In genomic region chr7:32890553-32891045, GRCh38 we compare ENCODE assay signal across 8 cellular contexts. TPM values are rescaled to one million over a fixed set of nuclear protein-coding genes. Genes with fewer than 3 reads are reported as not detected.
A peak's percentile ranks its signal among the peaks of the same experiment; 100 is the strongest.
DNase-seq lines count a peak whose midpoint lies in the region; ATAC-seq, FAIRE-seq and TF ChIP-seq lines count a peak whose summit lies in the region.

No MANE protein-coding gene starts in this region.

- DNase-seq in GM18507 (ENCODE audit: extremely low spot score, insufficient read length, low read depth) (no peak), NCI-H2171 (lab: John Stamatoyannopoulos, UW) (peak; percentile 42), iPS-NIHi11 (ENCODE audit: low spot score) (no peak)
- peak; percentile 37 for DNase-seq in activated CD4-positive, alpha-beta T cell treated with anti-CD3 and anti-CD28 coated beads for 48 hours

- peak overlapping the region; percentile 79 to 96 (median 89) for H3K4me2 ChIP-seq in BLaER1 treated with 17β-estradiol and CSF1 and Interleukin-3, amounts not matched to agents 10 nM and 100 nM
- peak overlapping the region; percentile 51 for H3K4me2 ChIP-seq in neural cell (ENCODE audit: low read length)

- H3K9me3 ChIP-seq in BLaER1 treated with 17β-estradiol and CSF1 and Interleukin-3, amounts not matched to agents 10 nM and 100 nM (replicated peaks in 1 of 11) = no peaks in the 10 kb centered on the region
- H3K9me3 ChIP-seq in esophagus (ENCODE audit: control insufficient read depth in 2 of 2, insufficient read depth in 1 of 2, low read depth in 1 of 2, low read length in 1 of 2) (no peaks in the 10 kb centered on the region), neural cell (ENCODE audit: low read length) (no peaks in the 10 kb centered on the region)

- no peak for TF ChIP-seq CTCF in neural cell (IDR thresholded peaks at IDR 0.05; ENCODE audit: poor library complexity, severe bottlenecking)

- H2AFZ ChIP-seq in neural cell (ENCODE audit: low read depth, low read length) = no peak overlapping the region

- H3K9me2 ChIP-seq in neural cell (ENCODE audit: insufficient read depth, low read length) = no peaks in the 10 kb centered on the region

- no peaks in the 10 kb centered on the region for H3K27me3 ChIP-seq in BLaER1 treated with 17β-estradiol and CSF1 and Interleukin-3, amounts not matched to agents 10 nM and 100 nM
- H3K27me3 ChIP-seq in esophagus (ENCODE audit: control insufficient read depth in 1 of 2, insufficient read depth in 2 of 2, low read length in 2 of 2) = no peaks in the 10 kb centered on the region
- H3K27me3 ChIP-seq in neural cell (ENCODE audit: insufficient read depth, low read depth, low read length) = no peaks in the 10 kb centered on the region

- 0% methylated on average over 17 of the region's 17 CpGs for WGBS in esophagus, 2 donors

- TF ChIP-seq RAD21 in neural cell (conservative IDR thresholded peaks at IDR 0.05) = no peak

- H3K4me3 ChIP-seq in BLaER1 treated with 17β-estradiol and CSF1 and Interleukin-3, amounts not matched to agents 10 nM and 100 nM = peak overlapping the region; percentile 74 to 96 (median 92)
- H3K4me3 ChIP-seq in esophagus (ENCODE audit: low read depth in 1 of 2, low read length in 2 of 2) = peak overlapping the region; percentile 70 to 90
- H3K4me3 ChIP-seq in neural cell (ENCODE audit: low read length) = peak overlapping the region; percentile 71

- peak overlapping the region; percentile 94 to 100 (median 98) for H3K27ac ChIP-seq in BLaER1 treated with 17β-estradiol and CSF1 and Interleukin-3, amounts not matched to agents 10 nM and 100 nM
- H3K27ac ChIP-seq in esophagus (ENCODE audit: low read depth in 2 of 2, low read length in 1 of 2) (peak overlapping the region; percentile 96 to 100), neural cell (ENCODE audit: low read length) (peak overlapping the region; percentile 75)

- H3K36me3 ChIP-seq in BLaER1 treated with 17β-estradiol and CSF1 and Interleukin-3, amounts not matched to agents 10 nM and 100 nM = peaks cover 0 to 8% (median 4%) of the 10 kb centered on the region in 11 experiments; a peak in 3 of 22 replicates
- H3K36me3 ChIP-seq in esophagus (ENCODE audit: control insufficient read depth in 2 of 2, insufficient read depth in 2 of 2, low read length in 1 of 2) = no peaks in the 10 kb centered on the region
- no peaks in the 10 kb centered on the region for H3K36me3 ChIP-seq in neural cell (ENCODE audit: insufficient read depth, low read length)

- peaks cover 52% of the 10 kb centered on the region for H3K79me2 ChIP-seq in neural cell (replicated peaks; ENCODE audit: insufficient read depth, low read length)

- peaks cover 46 to 53% (median 48%) of the 10 kb centered on the region in 11 experiments for H4K20me1 ChIP-seq in BLaER1 treated with 17β-estradiol and CSF1 and Interleukin-3, amounts not matched to agents 10 nM and 100 nM
- no peaks in the 10 kb centered on the region for H4K20me1 ChIP-seq in neural cell (ENCODE audit: insufficient read depth)

- ATAC-seq in HG02973 (IDR thresholded peaks at IDR 0.05; ENCODE audit: unreplicated experiment) = peak; percentile 36

- H3K9ac ChIP-seq in BLaER1 treated with 17β-estradiol and CSF1 and Interleukin-3, amounts not matched to agents 10 nM and 100 nM = peak overlapping the region; percentile 97 to 100 (median 99)
- peak overlapping the region; percentile 91 for H3K9ac ChIP-seq in neural cell (ENCODE audit: low read length)

- H3K4me1 ChIP-seq in BLaER1 treated with 17β-estradiol and CSF1 and Interleukin-3, amounts not matched to agents 10 nM and 100 nM = peaks cover 42 to 67% (median 55%) of the 10 kb centered on the region in 10 experiments
- peaks cover 0 to 2% of the 10 kb centered on the region in 2 donors for H3K4me1 ChIP-seq in esophagus (ENCODE audit: control insufficient read depth in 2 of 2, insufficient read depth in 2 of 2, low read length in 1 of 2)

- no peak for TF ChIP-seq EP300 in neural cell (conservative IDR thresholded peaks at IDR 0.05; ENCODE audit: poor library complexity, severe bottlenecking)

- peak; percentile 86 for FAIRE-seq in GM18507 (lab: Jason Lieb, UNC)

- peaks cover 7% of the 10 kb centered on the region for H3F3A ChIP-seq in neural cell (ENCODE audit: insufficient read depth, low read length, poor library complexity, severe bottlenecking)

TF ChIP-seq in neural cell, 6 proteins besides CTCF, POLR2A, EP300 and RAD21:
- TF ChIP-seq POLR2AphosphoS5 (IDR thresholded peaks at IDR 0.05) (no peak), MXI1 (conservative IDR thresholded peaks at IDR 0.05; ENCODE audit: poor library complexity, severe bottlenecking) (no peak), REST (IDR thresholded peaks at IDR 0.05; ENCODE audit: borderline replicate concordance) (no peak), TAF1 (IDR thresholded peaks at IDR 0.05; ENCODE audit: low read depth) (no peak), SMC3 (conservative IDR thresholded peaks at IDR 0.05; ENCODE audit: poor library complexity) (no peak), EZH2 (IDR thresholded peaks at IDR 0.05; ENCODE audit: borderline replicate concordance, insufficient read depth, low read length, poor library complexity, severe bottlenecking) (no peak)

RNA-seq across cellular contexts. Expression of gene KBTBD2, which starts 1.0 kb away (rescaled TPM):
- polyA plus RNA-seq in esophagus = 10 to 100 TPM; 12.1 to 12.5 TPM
- polyA plus RNA-seq in neural cell = 68.4 and 70.1 TPM in 2 replicates
- 112 and 113 TPM in 2 replicates for polyA minus RNA-seq in neural cell

Comparison
In these comparisons a context has a peak if more than half of its experiments do, and no peak if none do; other contexts are left out.
1. DNase-seq: peak in NCI-H2171 (single experiment) and activated CD4-positive, alpha-beta T cell treated with anti-CD3 and anti-CD28 coated beads for 48 hours (single experiment); none in GM18507 (single experiment) and iPS-NIHi11 (single experiment).
2. Peak in every context shown above with its lines, with median percentiles within 50 percentile points of each other: H3K27ac ChIP-seq and H3K4me3 ChIP-seq.